In the genomic region with DNA sequence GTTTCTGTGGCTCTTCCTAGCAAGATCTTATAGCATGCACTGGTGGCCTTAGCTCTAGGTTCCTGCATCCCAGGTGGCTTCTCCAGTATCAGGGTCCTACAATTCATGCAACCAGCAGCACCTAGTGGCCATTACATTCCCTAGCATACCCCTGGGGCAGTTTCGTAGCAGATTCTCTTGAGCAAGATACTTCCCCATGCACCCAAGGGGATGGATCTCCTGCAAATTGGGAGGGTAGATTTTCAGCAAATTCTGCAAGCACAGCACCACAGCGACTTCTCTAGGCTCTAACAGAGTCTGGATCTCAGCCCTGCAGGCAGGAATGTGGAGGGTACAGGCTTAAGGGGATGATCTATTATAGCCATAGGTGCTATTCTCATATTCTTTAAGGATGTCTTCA, we compare ENCODE assay signal across 9 cellular contexts. TPM values are rescaled to one million over a fixed set of nuclear protein-coding genes. Genes with fewer than 3 reads are reported as not detected.
DNase-seq lines count a peak whose midpoint lies in the region; ATAC-seq, FAIRE-seq and TF ChIP-seq lines count a peak whose summit lies in the region.
"Had no signal": no experiment of that assay in that cellular context is flagged by ENCODE, and none has a peak within 500 bp of the region (broad histone marks: within the 10 kb centered on the region; RNA-seq: fewer than 3 reads in every experiment).

No MANE protein-coding gene starts in this region.

- no peak for FAIRE-seq in endothelial cell of umbilical vein (lab: Jason Lieb, UNC)

- CTCF ChIA-PET in endothelial cell of umbilical vein (lab: Charles Lee): interaction anchor here (0.6 to 2.4 kb wide), 12 partner anchors 9 to 612 kb away, joined by 3 to 20 read pairs (median 4); no protein-coding TSS in a partner anchor

- BruUV-seq in endothelial cell of umbilical vein (replicated peaks; lab: Mats Ljungman, UMichigan): no TSS peak

- dilution Hi-C loops in endothelial cell of umbilical vein (cut with MboI; ENCODE audit: extremely low pct_ligation_motif_present, low sequenced_read_pairs): no loop called here

- peak; percentile 39 to 55 for TF ChIP-seq CTCF in endothelial cell of umbilical vein (IDR thresholded peaks at IDR 0.05; ENCODE audit: extremely low read depth in 1 of 2, insufficient read depth in 1 of 2, low read depth in 1 of 2, low read length in 2 of 2)
- peak in 1 of 3 experiments; percentile 19 for TF ChIP-seq CTCF in testis (IDR thresholded peaks at IDR 0.05)

- ATAC-seq in GM21619 (IDR thresholded peaks at IDR 0.05; ENCODE audit: unreplicated experiment) (peak; percentile 83), GM19452 (IDR thresholded peaks at IDR 0.05; ENCODE audit: unreplicated experiment) (no peak)

- no peaks in the 10 kb centered on the region for H3K79me2 ChIP-seq in endothelial cell of umbilical vein (ENCODE audit: control insufficient read depth, insufficient read depth, low read length)

- H3K9me1 ChIP-seq in endothelial cell of umbilical vein (replicated peaks; ENCODE audit: control insufficient read depth, extremely low read depth, insufficient read depth, low read length): no peaks in the 10 kb centered on the region

- TF ChIP-seq POLR2A in endothelial cell of umbilical vein (IDR thresholded peaks at IDR 0.05; ENCODE audit: low read depth, low read length) (no peak), testis (IDR thresholded peaks at IDR 0.05) (no peak)

- H3K4me1 ChIP-seq in endothelial cell of umbilical vein (ENCODE audit: control insufficient read depth, extremely low read depth, insufficient read depth, low read length): no peaks in the 10 kb centered on the region
- no peaks in the 10 kb centered on the region for H3K4me1 ChIP-seq in testis

- DNase-seq in NCI-H1105 treated with DMSO at 0.1 percent for 48 hours (lab: John Stamatoyannopoulos, UW): peak; percentile 0
- no peak for DNase-seq in NCI-H1105 (lab: John Stamatoyannopoulos, UW)
- peak; percentile 3 for DNase-seq in NCI-H2227 treated with DMSO at 0.1 percent for 48 hours (lab: John Stamatoyannopoulos, UW)
- peak; percentile 6 for DNase-seq in endothelial cell of umbilical vein (ENCODE audit: low read depth, low spot score)
- peak; percentile 48 for DNase-seq in testis
- no peak for DNase-seq in caudate nucleus (lab: John Stamatoyannopoulos, UW)

- H3K9me3 ChIP-seq in endothelial cell of umbilical vein (replicated peaks; ENCODE audit: control insufficient read depth, insufficient read depth, low read length): no peaks in the 10 kb centered on the region
- no peaks in the 10 kb centered on the region for H3K9me3 ChIP-seq in testis

- no peak overlapping the region for H3K9ac ChIP-seq in endothelial cell of umbilical vein (replicated peaks; ENCODE audit: extremely low read depth, insufficient read depth, low read length)

- no peaks in the 10 kb centered on the region for H4K20me1 ChIP-seq in endothelial cell of umbilical vein (replicated peaks; ENCODE audit: control insufficient read depth, extremely low read depth, insufficient read depth, low read length)

- H3K27me3 ChIP-seq in endothelial cell of umbilical vein (ENCODE audit: control insufficient read depth in 2 of 2, insufficient read depth in 2 of 2, low read length in 2 of 2) (no peaks in the 10 kb centered on the region), testis (no peaks in the 10 kb centered on the region)

- no peak overlapping the region for H3K4me2 ChIP-seq in endothelial cell of umbilical vein (ENCODE audit: insufficient read depth, low read length)

- no peaks in the 10 kb centered on the region for H3K36me3 ChIP-seq in endothelial cell of umbilical vein (ENCODE audit: control insufficient read depth in 2 of 2, extremely low read depth in 1 of 2, insufficient read depth in 2 of 2, low read length in 2 of 2)
- no peaks in the 10 kb centered on the region for H3K36me3 ChIP-seq in testis (ENCODE audit: low read depth, missing control alignments)

- H3K27ac ChIP-seq in endothelial cell of umbilical vein (ENCODE audit: insufficient read depth, low read depth, low read length): no peak overlapping the region
- H3K27ac ChIP-seq in testis: no peak overlapping the region
- H3K27ac ChIP-seq in caudate nucleus (ENCODE audit: low read depth, low read length): no peak overlapping the region
- H3K27ac ChIP-seq: skin epidermis had no signal

- POLR2A ChIA-PET in endothelial cell of umbilical vein (lab: Charles Lee): no interaction called here

- H3K4me3 ChIP-seq in endothelial cell of umbilical vein (replicated peaks in 1 of 3; ENCODE audit: insufficient read depth in 1 of 3, low read depth in 1 of 3, low read length in 3 of 3) (no peak overlapping the region), testis (no peak overlapping the region)
- H3K4me3 ChIP-seq: skin epidermis had no signal

- intact Hi-C loops in endothelial cell of umbilical vein (cut with micrococcal nuclease): no loop called here
- intact Hi-C loops in testis (cut with DNase I; ENCODE audit: low total_unique reads): no loop called here

- WGBS in testis, 2 donors: 45 to 72% methylated on average over 2 of the region's 2 CpGs

- no peak overlapping the region for H2AFZ ChIP-seq in endothelial cell of umbilical vein (ENCODE audit: low read depth, low read length)

TF ChIP-seq in endothelial cell of umbilical vein, 7 proteins besides CTCF, POLR2A, EP300 and RAD21:
- TF ChIP-seq, protein P1, sequence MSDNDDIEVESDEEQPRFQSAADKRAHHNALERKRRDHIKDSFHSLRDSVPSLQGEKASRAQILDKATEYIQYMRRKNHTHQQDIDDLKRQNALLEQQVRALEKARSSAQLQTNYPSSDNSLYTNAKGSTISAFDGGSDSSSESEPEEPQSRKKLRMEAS (IDR thresholded peaks at IDR 0.05; ENCODE audit: insufficient read depth, insufficient read length): no peak
- no peak for TF ChIP-seq GATA2 (IDR thresholded peaks at IDR 0.05; ENCODE audit: insufficient read depth, insufficient read length, low read depth, low read length)
- TF ChIP-seq FOS (IDR thresholded peaks at IDR 0.05; ENCODE audit: borderline replicate concordance, insufficient read depth, low read length): no peak
- TF ChIP-seq MYC (IDR thresholded peaks at IDR 0.05; ENCODE audit: low read depth, low read length): no peak
- TF ChIP-seq EZH2 (IDR thresholded peaks at IDR 0.05; ENCODE audit: borderline replicate concordance, low read depth, low read length, severe bottlenecking): no peak
- TF ChIP-seq POLR2AphosphoS5 (IDR thresholded peaks at IDR 0.05; ENCODE audit: insufficient read depth, low read depth, low read length): no peak
- TF ChIP-seq JUN (IDR thresholded peaks at IDR 0.05; ENCODE audit: borderline replicate concordance, insufficient read depth, insufficient read length, low read depth): no peak

RNA-seq across cellular contexts. Expression of gene SLC9B1, which starts 13.1 kb away (rescaled TPM):
- 0.49 TPM in 1 of 2 replicates, not detected in the other for total RNA-seq in endothelial cell of umbilical vein
- polyA plus RNA-seq in endothelial cell of umbilical vein: 0.19 TPM in 2 replicates
- 0.07 and 0.12 TPM in 2 replicates for polyA plus RNA-seq in endothelial cell of umbilical vein (2011; cell fraction: cytosol; rRNA removed)
- polyA plus RNA-seq in endothelial cell of umbilical vein (2011; cell fraction: nucleus; rRNA removed): 0.35 and 0.36 TPM in 2 replicates
- polyA plus RNA-seq in endothelial cell of umbilical vein (2012): 0.20 TPM in 1 of 2 replicates, not detected in the other
- polyA minus RNA-seq in endothelial cell of umbilical vein: 0.76 and 0.97 TPM in 2 replicates
- not detected for polyA minus RNA-seq in endothelial cell of umbilical vein (2011; cell fraction: cytosol; rRNA and poly(A)+ RNA removed)
- polyA minus RNA-seq in endothelial cell of umbilical vein (2011; cell fraction: nucleus; rRNA and poly(A)+ RNA removed): 0.96 and 1.3 TPM in 2 replicates
- 10 to 100 TPM; 23.4 to 27.2 TPM for total RNA-seq in testis
- 108 TPM for polyA plus RNA-seq in testis (ENCODE audit: insufficient read depth, low read depth, low replicate concordance)

RNA-seq across cellular contexts. Expression of gene SLC9B2, which starts 44.0 kb away (rescaled TPM):
- 22.0 and 23.5 TPM in 2 replicates for total RNA-seq in endothelial cell of umbilical vein
- 9.2 and 9.6 TPM in 2 replicates for polyA plus RNA-seq in endothelial cell of umbilical vein
- 9.1 and 9.5 TPM in 2 replicates for polyA plus RNA-seq in endothelial cell of umbilical vein (2011; cell fraction: cytosol; rRNA removed)
- 12.7 and 15.0 TPM in 2 replicates for polyA plus RNA-seq in endothelial cell of umbilical vein (2011; cell fraction: nucleus; rRNA removed)
- 19.4 and 26.8 TPM in 2 replicates for polyA plus RNA-seq in endothelial cell of umbilical vein (2012)
- polyA minus RNA-seq in endothelial cell of umbilical vein: 17.3 and 22.3 TPM in 2 replicates
- 6.7 TPM for polyA minus RNA-seq in endothelial cell of umbilical vein (2011; cell fraction: cytosol; rRNA and poly(A)+ RNA removed)
- 17.7 and 18.1 TPM in 2 replicates for polyA minus RNA-seq in endothelial cell of umbilical vein (2011; cell fraction: nucleus; rRNA and poly(A)+ RNA removed)
- total RNA-seq in testis: 10 to 100 TPM; 10.2 to 14.6 TPM
- 9.7 TPM for polyA plus RNA-seq in testis (ENCODE audit: insufficient read depth, low read depth, low replicate concordance)

Comparison
In these comparisons a context has a peak if more than half of its experiments do, and no peak if none do; other contexts are left out.
1. DNase-seq: peak in NCI-H1105 treated with DMSO at 0.1 percent for 48 hours (single experiment), NCI-H2227 treated with DMSO at 0.1 percent for 48 hours (single experiment), endothelial cell of umbilical vein (single experiment) and testis (single experiment); none in NCI-H1105 (single experiment) and caudate nucleus (0 of 61).
2. RNA of gene SLC9B1, which starts 13.1 kb away (total RNA-seq): 23.4 to 27.2 TPM in testis; 0.49 TPM in endothelial cell of umbilical vein; every median in the first group is over 10 times any median in the second.